1 cellular context compared by ENCODE assay signal in genomic region chr4:153518637-153519384, GRCh38.
TF ChIP-seq lines count a peak whose summit lies in the region.

No MANE protein-coding gene starts in this region.

TF ChIP-seq in GM12878, 131 proteins besides CTCF, POLR2A, EP300 and RAD21 (continued from another document):
- TF ChIP-seq TCF12 (IDR thresholded peaks at IDR 0.05; ENCODE audit: low read depth, low read length) = no peak
